20 cellular contexts compared by ENCODE assay signal in genomic region chr18:45221363-45221762, GRCh38.
A peak's percentile ranks its signal among the peaks of the same experiment; 100 is the strongest.
DNase-seq lines count a peak whose midpoint lies in the region; ATAC-seq and TF ChIP-seq lines count a peak whose summit lies in the region.
"Had no signal": no experiment of that assay in that cellular context is flagged by ENCODE, and none has a peak within 500 bp of the region (broad histone marks: within the 10 kb centered on the region; RNA-seq: fewer than 3 reads in every experiment).

No MANE protein-coding gene starts in this region.

- no peaks in the 10 kb centered on the region for H3K9me2 ChIP-seq in GM23248 (ENCODE audit: insufficient read depth)

- H3K4me1 ChIP-seq in GM23248 (ENCODE audit: insufficient read depth): peaks cover 16% of the 10 kb centered on the region
- H3K4me1 ChIP-seq in adipocyte (ENCODE audit: control insufficient read depth, insufficient read depth, low read length): peaks cover 21% of the 10 kb centered on the region
- peaks cover 0 to 7% of the 10 kb centered on the region in 2 donors for H3K4me1 ChIP-seq in thoracic aorta (ENCODE audit: control insufficient read depth in 1 of 2, low read depth in 2 of 2)
- H3K4me1 ChIP-seq: esophagus muscularis mucosa, SJSA1 had no signal

- ATAC-seq in thoracic aorta (ENCODE audit: insufficient number of reproducible peaks, low FRiP score, low read depth): peak; percentile 55
- ATAC-seq in HG03045 (IDR thresholded peaks at IDR 0.05; ENCODE audit: unreplicated experiment): no peak
- no peak for ATAC-seq in GM21381 (IDR thresholded peaks at IDR 0.05; ENCODE audit: unreplicated experiment)
- ATAC-seq: GM23338 had no signal

- H3K27ac ChIP-seq in GM23248: 0 out of 2 replicates have a peak overlapping the region, but pooled peaks have one; percentile 25
- no peak overlapping the region for H3K27ac ChIP-seq in thoracic aorta
- H3K27ac ChIP-seq: esophagus muscularis mucosa, SJSA1 had no signal

- no peaks in the 10 kb centered on the region for H3K9me3 ChIP-seq in GM23248 (ENCODE audit: low read depth)
- H3K9me3 ChIP-seq in adipocyte (ENCODE audit: control insufficient read depth, low read length): no peaks in the 10 kb centered on the region
- no peaks in the 10 kb centered on the region for H3K9me3 ChIP-seq in thoracic aorta
- H3K9me3 ChIP-seq: esophagus muscularis mucosa, SJSA1 had no signal

- no peaks in the 10 kb centered on the region for H4K20me1 ChIP-seq in GM23248 (ENCODE audit: insufficient read depth)

- H3K36me3 ChIP-seq in GM23248 (ENCODE audit: low read depth) (no peaks in the 10 kb centered on the region), adipocyte (ENCODE audit: control insufficient read depth, insufficient read depth, low read length, severe bottlenecking) (no peaks in the 10 kb centered on the region), thoracic aorta (no peaks in the 10 kb centered on the region)
- H3K36me3 ChIP-seq: esophagus muscularis mucosa, SJSA1 had no signal

- H3K27me3 ChIP-seq in GM23248 (replicated peaks; ENCODE audit: insufficient read depth) (no peaks in the 10 kb centered on the region), adipocyte (replicated peaks; ENCODE audit: control insufficient read depth, insufficient read depth, low read length) (no peaks in the 10 kb centered on the region), thoracic aorta (replicated peaks; ENCODE audit: insufficient read depth) (no peaks in the 10 kb centered on the region)
- H3K27me3 ChIP-seq: esophagus muscularis mucosa, SJSA1 had no signal

- in situ Hi-C loops in GM23248 (cut with MboI): loop anchor here (25.0 kb wide), 1 partner anchor 309 kb away; no protein-coding TSS in a partner anchor

- H3K79me2 ChIP-seq in GM23248 (ENCODE audit: insufficient read depth): no peaks in the 10 kb centered on the region

- H3K4me2 ChIP-seq in GM23248 (ENCODE audit: unreplicated experiment): no peak overlapping the region
- H3K4me2 ChIP-seq: GM23338, smooth muscle cell had no signal

- H3K4me3 ChIP-seq in GM23248: no peak overlapping the region
- H3K4me3 ChIP-seq in adipocyte (ENCODE audit: low read length): no peak overlapping the region
- no peak overlapping the region for H3K4me3 ChIP-seq in fibroblast of villous mesenchyme (ENCODE audit: low read depth, low read length)
- no peak overlapping the region for H3K4me3 ChIP-seq in thoracic aorta
- H3K4me3 ChIP-seq: esophagus muscularis mucosa, GM23338, SJSA1, smooth muscle cell had no signal

- H2AFZ ChIP-seq in GM23248: 0 out of 2 replicates have a peak overlapping the region, but pooled peaks have one; percentile 14
- H2AFZ ChIP-seq: GM23338 had no signal

- H3K9ac ChIP-seq in GM23248 (no peak overlapping the region), adipocyte (ENCODE audit: low read length) (no peak overlapping the region)

- DNase-seq in GM23248: peak; percentile 89
- DNase-seq in adipocyte (ENCODE audit: low read depth): peak; percentile 61
- peak; percentile 38 for DNase-seq in fibroblast of villous mesenchyme (ENCODE audit: low read depth)
- DNase-seq in thoracic aorta (ENCODE audit: low spot score): no peak
- no peak for DNase-seq in T-helper 1 cell
- DNase-seq: activated CD8-positive, alpha-beta memory T cell treated with anti-CD3 and anti-CD28 coated beads for 24 hours; CD4-positive, CD25-positive, alpha-beta regulatory T cell; central memory CD4-positive, alpha-beta T cell; DMS153; hypothalamus; NCI-H1105 treated with DMSO at 0.1 percent for 48 hours; NCI-H774; stimulated activated CD4-positive, alpha-beta T cell treated with anti-CD3 and anti-CD28 coated beads, Interleukin-4, amount 100 ng/mL, for 4 hours; substantia nigra had no signal

- TF ChIP-seq CTCF in fibroblast of villous mesenchyme (IDR thresholded peaks at IDR 0.05; ENCODE audit: insufficient read depth, low read depth, low read length) (no peak), thoracic aorta (IDR thresholded peaks at IDR 0.05) (no peak)

- peaks cover 7% of the 10 kb centered on the region; the same call in 1 of the 2 replicates for H3F3A ChIP-seq in GM23248 (ENCODE audit: insufficient read depth)

- WGBS in GM23248 (ENCODE audit: low coverage in 1 of 2, low lambda C conversion rate in 2 of 2, missing lambda C conversion rate in 2 of 2), 2 experiments: 17 to 21% methylated on average over 5 of the region's 5 CpGs

Comparison
In these comparisons a context has a peak if more than half of its experiments do, and no peak if none do; other contexts are left out.
1. DNase-seq: peak in GM23248 (single experiment), adipocyte (single experiment) and fibroblast of villous mesenchyme (single experiment); none in thoracic aorta (single experiment) and T-helper 1 cell (0 of 5).